ENCODE assay signal across 16 cellular contexts in the genomic region with DNA sequence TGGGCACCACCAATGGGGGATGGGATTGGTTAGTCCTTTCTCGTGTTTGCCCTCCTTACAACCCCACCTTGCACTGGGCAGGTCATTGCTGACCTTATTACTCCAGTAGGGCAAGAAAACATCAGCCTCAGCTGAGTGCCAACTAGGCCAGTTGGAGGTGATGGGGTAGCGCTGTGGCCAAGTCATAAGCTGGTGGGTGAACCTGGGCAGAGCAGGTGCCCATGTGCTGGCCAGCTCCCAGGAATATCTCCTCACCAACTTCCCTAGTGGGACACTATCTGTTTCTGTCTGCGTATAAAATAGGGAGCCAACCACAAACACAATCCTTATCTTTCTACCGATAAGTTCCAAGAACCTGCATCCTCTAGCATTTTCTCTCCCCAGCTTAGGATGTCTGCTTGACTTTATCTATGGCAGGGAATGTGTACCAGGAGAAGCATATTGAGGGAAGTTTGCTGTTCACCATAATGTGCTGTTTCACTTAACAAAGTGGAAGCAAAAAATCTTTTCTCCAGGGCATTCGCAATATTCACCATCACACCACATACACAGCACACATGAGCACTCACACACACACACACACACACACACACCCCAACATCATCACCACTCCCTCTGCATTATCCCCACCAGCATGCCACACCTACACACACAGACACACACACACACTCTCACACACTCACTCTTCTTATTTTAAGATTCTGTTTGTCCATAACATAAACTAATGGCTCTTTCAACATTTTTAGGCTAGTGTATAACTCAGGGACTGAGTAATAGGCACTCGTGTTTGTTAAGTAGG.
DNase-seq lines count a peak whose midpoint lies in the region; ATAC-seq, FAIRE-seq and TF ChIP-seq lines count a peak whose summit lies in the region.
"Had no signal": no experiment of that assay in that cellular context is flagged by ENCODE, and none has a peak within 500 bp of the region (broad histone marks: within the 10 kb centered on the region; RNA-seq: fewer than 3 reads in every experiment).

No MANE protein-coding gene starts in this region.

- TF ChIP-seq CTCF in HFFc6 (IDR thresholded peaks at IDR 0.05), result no peak
- TF ChIP-seq CTCF in astrocyte (IDR thresholded peaks at IDR 0.05; ENCODE audit: insufficient read depth, low read depth, low read length), result no peak
- TF ChIP-seq CTCF in left lung (IDR thresholded peaks at IDR 0.05), result no peak

- H3K27me3 Mint-ChIP-seq in HFFc6 (ENCODE audit: insufficient read depth) (peaks cover 3% of the 10 kb centered on the region; the same call in 1 of the 2 replicates), astrocyte (ENCODE audit: low read depth, unreplicated experiment) (no peaks in the 10 kb centered on the region)

- ATAC-seq in left lung (no peak), HG02798 (IDR thresholded peaks at IDR 0.05; ENCODE audit: poor library complexity, unreplicated experiment) (no peak)
- peak; percentile 32 for ATAC-seq in stimulated activated effector memory CD8-positive, alpha-beta T cell treated with anti-CD3 and anti-CD28 coated beads, Interleukin-12 subunit alpha, Interleukin-12 subunit beta, amount 100 ng/mL, for 72 hours

- H2AFZ ChIP-seq in astrocyte (ENCODE audit: low read depth, low read length), result peak overlapping the region; percentile 47

- H3K27ac ChIP-seq in astrocyte (ENCODE audit: low read depth, low read length), result peak overlapping the region; percentile 62
- H3K27ac ChIP-seq in left lung, result peak overlapping the region; percentile 48 to 77
- H3K27ac ChIP-seq: BLaER1, HL-60 had no signal

- no peak for FAIRE-seq in astrocyte (lab: Jason Lieb, UNC)
- FAIRE-seq: GM12891 had no signal

- DNase-seq in HFFc6 (no peak), astrocyte (ENCODE audit: low read depth) (no peak), left lung (no peak), NCI-H2081 (lab: John Stamatoyannopoulos, UW) (no peak), RPMI8226 (no peak), SKM-1 (lab: John Stamatoyannopoulos, UW; ENCODE audit: unreplicated experiment) (no peak)
- no peak for DNase-seq in stimulated activated effector memory CD8-positive, alpha-beta T cell treated with anti-CD3 and anti-CD28 coated beads, Interleukin-12 subunit alpha, Interleukin-12 subunit beta, amount 100 ng/mL, for 72 hours (ENCODE audit: low spot score in 2 of 2)
- DNase-seq: activated CD4-positive, alpha-beta T cell treated with anti-CD3 and anti-CD28 coated beads, Interleukin-2, amount 10 ng/mL, durations not matched to agents 7 days and 5 days; T-helper 1 cell had no signal

- H3K27me3 ChIP-seq in astrocyte (ENCODE audit: insufficient read depth, low read length) (no peaks in the 10 kb centered on the region), left lung (no peaks in the 10 kb centered on the region)
- H3K27me3 ChIP-seq: BLaER1, MG63 had no signal

- H3K9me3 Mint-ChIP-seq in HFFc6, result no peaks in the 10 kb centered on the region
- H3K9me3 Mint-ChIP-seq in astrocyte (ENCODE audit: unreplicated experiment), result no peaks in the 10 kb centered on the region
- no peaks in the 10 kb centered on the region for H3K9me3 Mint-ChIP-seq in stimulated activated effector memory CD8-positive, alpha-beta T cell treated with anti-CD3 and anti-CD28 coated beads, Interleukin-12 subunit alpha, Interleukin-12 subunit beta, amount 100 ng/mL, for 72 hours
- H3K9me3 Mint-ChIP-seq: activated CD4-positive, alpha-beta T cell treated with anti-CD3 and anti-CD28 coated beads, Interleukin-2, amount 10 ng/mL, durations not matched to agents 7 days and 5 days; activated T-helper 1 cell treated with anti-CD3 and anti-CD28 coated beads, Interleukin-12 subunit alpha, Interleukin-12 subunit beta, Interleukin-2, Interleukin-4 antibody, amounts not matched to agents 30 ng/mL and 10 ng/mL and 1 ng/mL, durations not matched to agents 14 hours and 24 hours and 36 hours; endodermal cell had no signal

- H3K4me3 ChIP-seq in astrocyte (ENCODE audit: insufficient read depth, low read depth, low read length), result no peak overlapping the region
- H3K4me3 ChIP-seq in left lung, result no peak overlapping the region
- H3K4me3 ChIP-seq: BLaER1, MG63 had no signal

- H3K36me3 ChIP-seq in astrocyte (ENCODE audit: insufficient read depth, low read length), result no peaks in the 10 kb centered on the region
- no peaks in the 10 kb centered on the region for H3K36me3 ChIP-seq in left lung
- H3K36me3 ChIP-seq: BLaER1, MG63 had no signal

- H3K27ac Mint-ChIP-seq in HFFc6, result peak overlapping the region; percentile 91
- H3K27ac Mint-ChIP-seq in astrocyte (ENCODE audit: unreplicated experiment), result peak overlapping the region; percentile 84
- H3K27ac Mint-ChIP-seq in stimulated activated effector memory CD8-positive, alpha-beta T cell treated with anti-CD3 and anti-CD28 coated beads, Interleukin-12 subunit alpha, Interleukin-12 subunit beta, amount 100 ng/mL, for 72 hours, result no peak overlapping the region
- H3K27ac Mint-ChIP-seq: activated CD4-positive, alpha-beta T cell treated with anti-CD3 and anti-CD28 coated beads, Interleukin-2, amount 10 ng/mL, durations not matched to agents 7 days and 5 days; activated T-helper 1 cell treated with anti-CD3 and anti-CD28 coated beads, Interleukin-12 subunit alpha, Interleukin-12 subunit beta, Interleukin-2, Interleukin-4 antibody, amounts not matched to agents 30 ng/mL and 10 ng/mL and 1 ng/mL, durations not matched to agents 14 hours and 24 hours and 36 hours; endodermal cell had no signal

- H3K9ac ChIP-seq in astrocyte (ENCODE audit: low read length), result peak overlapping the region; percentile 56
- H3K9ac ChIP-seq: BLaER1 had no signal

- no peaks in the 10 kb centered on the region for H3K9me3 ChIP-seq in astrocyte (ENCODE audit: insufficient read depth, low read depth, low read length)
- H3K9me3 ChIP-seq in left lung, result no peaks in the 10 kb centered on the region
- H3K9me3 ChIP-seq: BLaER1, MG63 had no signal

- H3K4me1 Mint-ChIP-seq in HFFc6 (ENCODE audit: low read depth), result peaks cover 29% of the 10 kb centered on the region
- H3K4me1 Mint-ChIP-seq in astrocyte (ENCODE audit: low read depth, unreplicated experiment), result peaks cover 27% of the 10 kb centered on the region
- H3K4me1 Mint-ChIP-seq in stimulated activated effector memory CD8-positive, alpha-beta T cell treated with anti-CD3 and anti-CD28 coated beads, Interleukin-12 subunit alpha, Interleukin-12 subunit beta, amount 100 ng/mL, for 72 hours, result no peaks in the 10 kb centered on the region
- H3K4me1 Mint-ChIP-seq: activated CD4-positive, alpha-beta T cell treated with anti-CD3 and anti-CD28 coated beads, Interleukin-2, amount 10 ng/mL, durations not matched to agents 7 days and 5 days had no signal

- H4K20me1 ChIP-seq in astrocyte (ENCODE audit: insufficient read depth, low read length), result no peaks in the 10 kb centered on the region
- H4K20me1 ChIP-seq: BLaER1 had no signal

- H3K79me2 ChIP-seq in astrocyte (ENCODE audit: insufficient read depth, low read length), result no peaks in the 10 kb centered on the region

- intact Hi-C loops in left lung (cut with DNase I), result no loop called here

- no peaks in the 10 kb centered on the region for H3K36me3 Mint-ChIP-seq in HFFc6 (ENCODE audit: low read depth)
- H3K36me3 Mint-ChIP-seq in astrocyte (ENCODE audit: low read depth, unreplicated experiment), result no peaks in the 10 kb centered on the region
- no peaks in the 10 kb centered on the region for H3K36me3 Mint-ChIP-seq in stimulated activated effector memory CD8-positive, alpha-beta T cell treated with anti-CD3 and anti-CD28 coated beads, Interleukin-12 subunit alpha, Interleukin-12 subunit beta, amount 100 ng/mL, for 72 hours

- H3K4me3 Mint-ChIP-seq in HFFc6 (peak overlapping the region; percentile 24), astrocyte (ENCODE audit: unreplicated experiment) (no peak overlapping the region)
- no peak overlapping the region for H3K4me3 Mint-ChIP-seq in stimulated activated effector memory CD8-positive, alpha-beta T cell treated with anti-CD3 and anti-CD28 coated beads, Interleukin-12 subunit alpha, Interleukin-12 subunit beta, amount 100 ng/mL, for 72 hours
- H3K4me3 Mint-ChIP-seq: activated CD4-positive, alpha-beta T cell treated with anti-CD3 and anti-CD28 coated beads, Interleukin-2, amount 10 ng/mL, durations not matched to agents 7 days and 5 days; activated T-helper 1 cell treated with anti-CD3 and anti-CD28 coated beads, Interleukin-12 subunit alpha, Interleukin-12 subunit beta, Interleukin-2, Interleukin-4 antibody, amounts not matched to agents 30 ng/mL and 10 ng/mL and 1 ng/mL, durations not matched to agents 14 hours and 24 hours and 36 hours; endodermal cell had no signal

- H3K4me1 ChIP-seq in astrocyte (ENCODE audit: insufficient read depth, low read length) (peaks cover 15% of the 10 kb centered on the region), left lung (peaks cover 0 to 8% of the 10 kb centered on the region in 2 donors)
- H3K4me1 ChIP-seq: BLaER1 had no signal

- H3K4me2 ChIP-seq in astrocyte (ENCODE audit: low read length), result peak overlapping the region; percentile 43
- H3K4me2 ChIP-seq: BLaER1 had no signal
